1 cellular context compared by ENCODE assay signal in the genomic region with DNA sequence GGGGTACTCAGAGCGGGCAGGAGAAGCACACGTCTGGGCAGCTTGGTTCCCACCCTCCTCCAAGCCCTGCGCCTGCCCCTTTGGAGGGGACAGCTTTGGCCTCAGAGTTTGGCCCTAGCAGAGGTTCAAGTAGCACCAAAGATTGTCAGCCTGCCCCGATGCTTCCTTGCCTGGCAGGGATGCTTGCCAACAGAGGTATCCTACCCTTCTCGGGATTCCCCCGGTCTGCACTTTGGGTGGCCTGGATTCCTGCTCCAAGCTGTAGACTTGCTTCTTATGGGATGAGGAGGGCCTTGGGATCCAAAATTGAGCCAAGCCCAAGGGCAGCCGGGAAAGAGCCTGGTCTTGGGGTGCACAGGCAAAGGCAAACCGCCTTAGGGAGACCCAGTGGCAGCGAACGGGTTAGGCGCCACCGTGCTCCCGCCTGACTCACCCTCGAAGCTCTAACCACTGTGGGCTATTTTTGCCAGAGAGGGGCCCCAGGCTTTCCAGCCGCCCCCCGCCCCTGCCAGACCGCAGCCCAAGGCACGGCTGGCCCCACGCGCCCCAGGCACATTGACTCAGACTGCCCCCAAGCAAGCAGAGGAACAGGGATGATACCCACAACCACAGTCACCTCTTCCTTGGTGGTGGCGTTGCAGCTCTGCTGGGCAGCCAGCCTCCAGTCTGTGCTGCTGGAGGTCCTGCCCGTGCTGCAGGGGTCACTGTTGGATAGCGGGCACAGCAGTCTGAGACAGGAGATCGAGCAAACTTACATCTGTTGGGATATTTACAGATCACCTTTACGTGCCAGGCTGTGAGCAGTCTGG.
TF ChIP-seq lines count a peak whose summit lies in the region.

No MANE protein-coding gene starts in this region.

TF ChIP-seq in neural cell, 6 proteins besides CTCF, POLR2A, EP300 and RAD21 (continued from another document):
- TF ChIP-seq, protein P1, sequence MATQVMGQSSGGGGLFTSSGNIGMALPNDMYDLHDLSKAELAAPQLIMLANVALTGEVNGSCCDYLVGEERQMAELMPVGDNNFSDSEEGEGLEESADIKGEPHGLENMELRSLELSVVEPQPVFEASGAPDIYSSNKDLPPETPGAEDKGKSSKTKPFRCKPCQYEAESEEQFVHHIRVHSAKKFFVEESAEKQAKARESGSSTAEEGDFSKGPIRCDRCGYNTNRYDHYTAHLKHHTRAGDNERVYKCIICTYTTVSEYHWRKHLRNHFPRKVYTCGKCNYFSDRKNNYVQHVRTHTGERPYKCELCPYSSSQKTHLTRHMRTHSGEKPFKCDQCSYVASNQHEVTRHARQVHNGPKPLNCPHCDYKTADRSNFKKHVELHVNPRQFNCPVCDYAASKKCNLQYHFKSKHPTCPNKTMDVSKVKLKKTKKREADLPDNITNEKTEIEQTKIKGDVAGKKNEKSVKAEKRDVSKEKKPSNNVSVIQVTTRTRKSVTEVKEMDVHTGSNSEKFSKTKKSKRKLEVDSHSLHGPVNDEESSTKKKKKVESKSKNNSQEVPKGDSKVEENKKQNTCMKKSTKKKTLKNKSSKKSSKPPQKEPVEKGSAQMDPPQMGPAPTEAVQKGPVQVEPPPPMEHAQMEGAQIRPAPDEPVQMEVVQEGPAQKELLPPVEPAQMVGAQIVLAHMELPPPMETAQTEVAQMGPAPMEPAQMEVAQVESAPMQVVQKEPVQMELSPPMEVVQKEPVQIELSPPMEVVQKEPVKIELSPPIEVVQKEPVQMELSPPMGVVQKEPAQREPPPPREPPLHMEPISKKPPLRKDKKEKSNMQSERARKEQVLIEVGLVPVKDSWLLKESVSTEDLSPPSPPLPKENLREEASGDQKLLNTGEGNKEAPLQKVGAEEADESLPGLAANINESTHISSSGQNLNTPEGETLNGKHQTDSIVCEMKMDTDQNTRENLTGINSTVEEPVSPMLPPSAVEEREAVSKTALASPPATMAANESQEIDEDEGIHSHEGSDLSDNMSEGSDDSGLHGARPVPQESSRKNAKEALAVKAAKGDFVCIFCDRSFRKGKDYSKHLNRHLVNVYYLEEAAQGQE (IDR thresholded peaks at IDR 0.05; ENCODE audit: borderline replicate concordance): no peak
- TF ChIP-seq POLR2AphosphoS5 (IDR thresholded peaks at IDR 0.05) (no peak), TAF1 (IDR thresholded peaks at IDR 0.05; ENCODE audit: low read depth) (no peak), SMC3 (conservative IDR thresholded peaks at IDR 0.05; ENCODE audit: poor library complexity) (no peak), MXI1 (conservative IDR thresholded peaks at IDR 0.05; ENCODE audit: poor library complexity, severe bottlenecking) (no peak)
TF ChIP-seq in neural cell: peak in this region for 0.
